In the genomic region with DNA sequence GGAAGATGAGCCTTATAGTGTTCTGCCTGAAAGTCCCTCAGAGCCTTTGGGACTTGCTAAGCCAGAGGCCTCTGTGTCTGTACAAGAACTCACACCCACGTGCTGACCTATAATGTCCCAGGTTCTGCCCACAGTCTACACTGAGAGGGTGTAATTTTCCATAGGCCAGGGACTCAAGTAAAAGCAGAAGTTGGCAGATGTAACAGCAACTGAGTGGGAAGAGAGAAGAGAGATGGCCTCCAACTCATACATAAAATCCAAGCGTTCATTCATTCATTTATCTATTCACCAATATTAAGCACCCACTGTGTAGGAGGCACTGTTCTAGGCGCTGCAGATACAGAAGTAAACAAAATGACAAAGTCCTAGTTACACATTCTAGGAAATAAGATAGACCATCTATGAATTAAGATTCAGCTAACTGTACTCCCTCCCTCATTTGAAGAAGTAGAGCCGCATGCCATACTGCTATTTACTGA, we compare ENCODE assay signal across 11 cellular contexts. TPM values are rescaled to one million over a fixed set of nuclear protein-coding genes. Genes with fewer than 3 reads are reported as not detected.
A peak's percentile ranks its signal among the peaks of the same experiment; 100 is the strongest.
DNase-seq lines count a peak whose midpoint lies in the region; ATAC-seq and TF ChIP-seq lines count a peak whose summit lies in the region.
"Had no signal": no experiment of that assay in that cellular context is flagged by ENCODE, and none has a peak within 500 bp of the region (broad histone marks: within the 10 kb centered on the region; RNA-seq: fewer than 3 reads in every experiment).

No MANE protein-coding gene starts in this region.

- TF ChIP-seq CTCF in brain microvascular endothelial cell (IDR thresholded peaks at IDR 0.05; ENCODE audit: low read depth, low read length, missing control alignments), result no peak

- no peak overlapping the region for H3K27ac ChIP-seq in brain microvascular endothelial cell
- H3K27ac ChIP-seq: C4-2B, pancreas had no signal

- peaks cover 43% of the 10 kb centered on the region for H3K4me1 Mint-ChIP-seq in activated T-helper 17 cell treated with anti-CD3 and anti-CD28 coated beads, Interleukin-2, amount 50 U/mL, for 72 hours

- ATAC-seq in HG03457 (IDR thresholded peaks at IDR 0.05; ENCODE audit: unreplicated experiment), result peak; percentile 29
- ATAC-seq in activated T-helper 17 cell treated with anti-CD3 and anti-CD28 coated beads, Interleukin-2, amount 50 U/mL, for 72 hours (replicated peaks), result peak; percentile 69

- in situ Hi-C loops in brain microvascular endothelial cell (cut with HindIII; ENCODE audit: low pct_ligation_motif_present, low sequenced_read_pairs), result no loop called here

- H3K27me3 Mint-ChIP-seq in activated T-helper 17 cell treated with anti-CD3 and anti-CD28 coated beads, Interleukin-2, amount 50 U/mL, for 72 hours, result no peaks in the 10 kb centered on the region

- no peak overlapping the region for H3K4me3 ChIP-seq in brain microvascular endothelial cell (ENCODE audit: low read depth, low read length)
- H3K4me3 ChIP-seq: pancreas had no signal

- H3K36me3 ChIP-seq in brain microvascular endothelial cell (replicated peaks), result no peaks in the 10 kb centered on the region
- H3K36me3 ChIP-seq: pancreas had no signal

- H3K4me3 Mint-ChIP-seq in activated T-helper 17 cell treated with anti-CD3 and anti-CD28 coated beads, Interleukin-2, amount 50 U/mL, for 72 hours, result peak overlapping the region; percentile 69

- no peaks in the 10 kb centered on the region for H3K9me3 Mint-ChIP-seq in activated T-helper 17 cell treated with anti-CD3 and anti-CD28 coated beads, Interleukin-2, amount 50 U/mL, for 72 hours

- H3K27me3 ChIP-seq in brain microvascular endothelial cell (replicated peaks), result no peaks in the 10 kb centered on the region
- H3K27me3 ChIP-seq: pancreas had no signal

- H3K36me3 Mint-ChIP-seq in activated T-helper 17 cell treated with anti-CD3 and anti-CD28 coated beads, Interleukin-2, amount 50 U/mL, for 72 hours (ENCODE audit: low read depth), result peaks cover 5% of the 10 kb centered on the region

- H3K27ac Mint-ChIP-seq in activated T-helper 17 cell treated with anti-CD3 and anti-CD28 coated beads, Interleukin-2, amount 50 U/mL, for 72 hours, result peak overlapping the region; percentile 99

- DNase-seq in stimulated activated naive CD4-positive, alpha-beta T cell treated with Interleukin-2 at 50 U/mL for 16 hours (lab: John Stamatoyannopoulos, UW), result peak; percentile 47
- DNase-seq in stimulated activated naive CD4-positive, alpha-beta T cell (lab: John Stamatoyannopoulos, UW), result no peak
- no peak for DNase-seq in brain microvascular endothelial cell
- DNase-seq in RKO (ENCODE audit: low spot score), result no peak
- no peak for DNase-seq in effector CD4-positive, alpha-beta T cell
- no peak for DNase-seq in NCI-H1436 (lab: John Stamatoyannopoulos, UW)
- DNase-seq: NCI-H82, pancreas had no signal

RNA-seq across cellular contexts. Expression of a gene that starts 41.7 kb away (rescaled TPM):
- total RNA-seq in activated T-helper 17 cell treated with anti-CD3 and anti-CD28 coated beads, Interleukin-2, amount 50 U/mL, for 72 hours, result 10 to 100 TPM; 14.2 to 31.5 TPM
